15 cellular contexts compared by ENCODE assay signal in the genomic region with DNA sequence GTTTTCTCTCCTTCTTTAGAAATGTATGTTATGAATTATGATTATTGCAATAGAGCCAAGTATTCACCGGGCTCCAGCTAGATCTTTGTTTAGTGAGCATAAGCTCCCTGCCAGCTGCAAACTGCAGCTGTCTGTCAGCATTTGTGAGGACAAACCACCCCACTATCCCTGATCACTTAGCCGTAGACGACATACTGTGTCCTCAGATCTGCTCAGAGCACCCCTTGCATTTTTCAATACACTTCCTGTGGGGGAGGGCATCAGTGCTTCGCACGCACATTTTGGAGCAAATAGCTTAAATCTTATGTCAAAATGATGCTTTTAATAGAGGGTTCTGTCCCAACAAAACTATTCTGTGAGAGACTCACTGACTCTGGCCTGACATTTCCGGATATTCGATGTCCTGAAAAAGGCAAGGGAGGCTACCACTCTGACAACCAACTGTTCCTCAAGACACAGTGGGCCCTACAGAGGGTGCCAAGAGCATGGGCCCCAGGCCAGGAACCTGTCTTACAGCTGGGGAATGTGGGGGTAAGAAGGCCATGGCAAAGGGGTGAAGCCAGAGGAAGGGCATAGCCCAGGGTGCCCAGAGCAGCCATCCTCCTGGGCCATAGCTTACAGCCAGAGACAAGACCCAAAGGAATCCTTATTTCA.
DNase-seq lines count a peak whose midpoint lies in the region; ATAC-seq and TF ChIP-seq lines count a peak whose summit lies in the region.
"Had no signal": no experiment of that assay in that cellular context is flagged by ENCODE, and none has a peak within 500 bp of the region (broad histone marks: within the 10 kb centered on the region; RNA-seq: fewer than 3 reads in every experiment).

No MANE protein-coding gene starts in this region.

- H3K4me3 ChIP-seq in right atrium auricular region (no peak overlapping the region), fibroblast of pulmonary artery (replicated peaks; ENCODE audit: low read depth, low read length) (no peak overlapping the region), neural progenitor cell (no peak overlapping the region)

- H4K20me1 ChIP-seq in neural progenitor cell (ENCODE audit: low read depth), result no peaks in the 10 kb centered on the region

- TF ChIP-seq CTCF in right atrium auricular region (IDR thresholded peaks at IDR 0.05), result no peak
- no peak for TF ChIP-seq CTCF in fibroblast of pulmonary artery (IDR thresholded peaks at IDR 0.05; ENCODE audit: low read length, missing control alignments)
- TF ChIP-seq CTCF in neural progenitor cell (IDR thresholded peaks at IDR 0.05), result no peak
- TF ChIP-seq CTCF in natural killer cell (IDR thresholded peaks at IDR 0.05), result no peak

- H3K79me2 ChIP-seq in neural progenitor cell (ENCODE audit: low read depth), result no peaks in the 10 kb centered on the region

- H3K9ac ChIP-seq in neural progenitor cell, result no peak overlapping the region

- H3K4me1 ChIP-seq in right atrium auricular region (peaks cover 0 to 18% of the 10 kb centered on the region in 2 donors), neural progenitor cell (peaks cover 19% of the 10 kb centered on the region)

- no peak overlapping the region for H3K4me2 ChIP-seq in neural progenitor cell

- H3K36me3 ChIP-seq in right atrium auricular region (no peaks in the 10 kb centered on the region), neural progenitor cell (no peaks in the 10 kb centered on the region)

- H3K27ac ChIP-seq in right atrium auricular region, result peak overlapping the region in 1 of 2 donors; percentile 30
- no peak overlapping the region for H3K27ac ChIP-seq in neural progenitor cell

- no peaks in the 10 kb centered on the region for H3K9me3 ChIP-seq in right atrium auricular region
- H3K9me3 ChIP-seq in neural progenitor cell (ENCODE audit: low read depth), result no peaks in the 10 kb centered on the region

- DNase-seq in Right ventricle myocardium superior, result no peak
- DNase-seq in right atrium auricular region (ENCODE audit: low spot score), result no peak
- peak; percentile 54 for DNase-seq in fibroblast of pulmonary artery (ENCODE audit: low read depth)
- DNase-seq in neural progenitor cell (ENCODE audit: low spot score), result no peak
- no peak for DNase-seq in NOMO-1 treated with DMSO at 0.1 percent for 48 hours (lab: John Stamatoyannopoulos, UW; ENCODE audit: unreplicated experiment)
- no peak for DNase-seq in natural killer cell
- DNase-seq in HuH-7.5 (ENCODE audit: low spot score), result no peak
- DNase-seq: ACHN; activated naive CD4-positive, alpha-beta T cell treated with anti-CD3 and anti-CD28 coated beads, Interleukin-2, amount 50 U/mL, for 16 hours; Calu3; KBM-7; NCI-H446 treated with DMSO at 0.1 percent for 48 hours; T1000 had no signal

- H2AFZ ChIP-seq in neural progenitor cell (replicated peaks), result peak overlapping the region; percentile 53

- peak; percentile 45 for ATAC-seq in Right ventricle myocardium superior (ENCODE audit: poor library complexity)
- no peak for ATAC-seq in natural killer cell
- no peak for ATAC-seq in HG03108 (IDR thresholded peaks at IDR 0.05; ENCODE audit: unreplicated experiment)

- H3K27me3 ChIP-seq in right atrium auricular region (no peaks in the 10 kb centered on the region), neural progenitor cell (no peaks in the 10 kb centered on the region)

- peaks cover 12% of the 10 kb centered on the region for H3F3A ChIP-seq in neural progenitor cell (ENCODE audit: low read depth)

- H3K27me3 Mint-ChIP-seq in neural progenitor cell (ENCODE audit: insufficient read depth, low read depth) (peaks cover 2% of the 10 kb centered on the region), natural killer cell (ENCODE audit: low read depth in 2 of 2) (no peaks in the 10 kb centered on the region)

- intact Hi-C loops in Right ventricle myocardium superior (cut with DNase I), result no loop called here
- intact Hi-C loops in natural killer cell (cut with micrococcal nuclease), result no loop called here

- no peak overlapping the region for H3K4me3 Mint-ChIP-seq in neural progenitor cell
- no peak overlapping the region for H3K4me3 Mint-ChIP-seq in natural killer cell
- H3K4me3 Mint-ChIP-seq: type B pancreatic cell had no signal

- H3K27ac Mint-ChIP-seq in neural progenitor cell, result no peak overlapping the region
- peak overlapping the region in 1 of 2 donors; percentile 29 for H3K27ac Mint-ChIP-seq in natural killer cell
- H3K27ac Mint-ChIP-seq: type B pancreatic cell had no signal

- no peaks in the 10 kb centered on the region for H3K9me3 Mint-ChIP-seq in neural progenitor cell
- no peaks in the 10 kb centered on the region for H3K9me3 Mint-ChIP-seq in natural killer cell
- H3K9me3 Mint-ChIP-seq: type B pancreatic cell had no signal

- H3K36me3 Mint-ChIP-seq in neural progenitor cell, result no peaks in the 10 kb centered on the region
- no peaks in the 10 kb centered on the region for H3K36me3 Mint-ChIP-seq in natural killer cell
- H3K36me3 Mint-ChIP-seq: type B pancreatic cell had no signal

- H3K4me1 Mint-ChIP-seq in neural progenitor cell (peaks cover 4% of the 10 kb centered on the region), natural killer cell (peaks cover 32 to 42% of the 10 kb centered on the region in 2 donors)
